In genomic region chr20:59205044-59205443, GRCh38 we compare ENCODE assay signal across 21 cellular contexts. TPM values are rescaled to one million over a fixed set of nuclear protein-coding genes. Genes with fewer than 3 reads are reported as not detected.
DNase-seq lines count a peak whose midpoint lies in the region; ATAC-seq, FAIRE-seq and TF ChIP-seq lines count a peak whose summit lies in the region.
"Had no signal": no experiment of that assay in that cellular context is flagged by ENCODE, and none has a peak within 500 bp of the region (broad histone marks: within the 10 kb centered on the region; RNA-seq: fewer than 3 reads in every experiment).

No MANE protein-coding gene starts in this region.

- BruUV-seq in A673 (replicated peaks; lab: Mats Ljungman, UMichigan): no TSS peak

- intact Hi-C loops in Right ventricle myocardium inferior (cut with DNase I): loop anchor here (5.0 kb wide), 1 partner anchor 58 kb away; no protein-coding TSS in a partner anchor
- intact Hi-C loops in A673 (cut with micrococcal nuclease; ENCODE audit: unreplicated experiment): loop anchor here (5.0 kb wide), 2 partner anchors 118 to 333 kb away; no protein-coding TSS in a partner anchor

- H3K9me3 ChIP-seq in right atrium auricular region (peaks cover 0 to 7% of the 10 kb centered on the region in 2 donors), neural progenitor cell (ENCODE audit: low read depth) (no peaks in the 10 kb centered on the region), A673 (ENCODE audit: low read depth, low read length, poor library complexity, severe bottlenecking) (no peaks in the 10 kb centered on the region)

- no peaks in the 10 kb centered on the region for H3K79me2 ChIP-seq in neural progenitor cell (ENCODE audit: low read depth)

- no peak overlapping the region for H3K9ac ChIP-seq in neural progenitor cell

- CTCF ChIA-PET in A673 (lab: Charles Lee): no interaction called here

- H3K9me3 Mint-ChIP-seq in effector memory CD8-positive, alpha-beta T cell: no peaks in the 10 kb centered on the region
- H3K9me3 Mint-ChIP-seq in neural progenitor cell: peaks cover 2% of the 10 kb centered on the region

- H3K27me3 ChIP-seq in right atrium auricular region: no peaks in the 10 kb centered on the region
- no peaks in the 10 kb centered on the region for H3K27me3 ChIP-seq in neural progenitor cell
- H3K27me3 ChIP-seq in A673 (replicated peaks; ENCODE audit: insufficient read depth, low read depth, low read length, poor library complexity): peaks cover 17% of the 10 kb centered on the region

- H3K4me3 ChIP-seq in right atrium auricular region (no peak overlapping the region), neural progenitor cell (no peak overlapping the region), A673 (ENCODE audit: low read depth, low read length, poor library complexity, severe bottlenecking) (no peak overlapping the region)
- H3K4me3 ChIP-seq: GM12878 had no signal

- peaks cover 17 to 30% of the 10 kb centered on the region in 2 donors for H3K4me1 Mint-ChIP-seq in effector memory CD8-positive, alpha-beta T cell (ENCODE audit: low read depth in 2 of 2)
- peaks cover 21% of the 10 kb centered on the region for H3K4me1 Mint-ChIP-seq in neural progenitor cell

- H3K27ac ChIP-seq in right atrium auricular region (no peak overlapping the region), neural progenitor cell (no peak overlapping the region), A673 (ENCODE audit: low read depth, low read length, poor library complexity, severe bottlenecking) (no peak overlapping the region)
- H3K27ac ChIP-seq: RWPE1 had no signal

- H3K4me1 ChIP-seq in right atrium auricular region: peaks cover 0 to 7% of the 10 kb centered on the region in 2 donors
- peaks cover 13% of the 10 kb centered on the region for H3K4me1 ChIP-seq in neural progenitor cell
- no peaks in the 10 kb centered on the region for H3K4me1 ChIP-seq in A673 (ENCODE audit: insufficient read depth, low read length, poor library complexity, severe bottlenecking)

- peak; percentile 77 for FAIRE-seq in HTR-8/SVneo (lab: Jason Lieb, UNC)
- FAIRE-seq: G401.6, GM12878 had no signal

- H3F3A ChIP-seq in neural progenitor cell (ENCODE audit: low read depth): no peaks in the 10 kb centered on the region

- H3K36me3 ChIP-seq in right atrium auricular region: no peaks in the 10 kb centered on the region
- H3K36me3 ChIP-seq in neural progenitor cell: no peaks in the 10 kb centered on the region
- no peaks in the 10 kb centered on the region for H3K36me3 ChIP-seq in A673 (ENCODE audit: insufficient read depth, low read length, poor library complexity, severe bottlenecking)

- no peak overlapping the region for H3K4me3 Mint-ChIP-seq in effector memory CD8-positive, alpha-beta T cell
- H3K4me3 Mint-ChIP-seq in neural progenitor cell: no peak overlapping the region

- TF ChIP-seq CTCF in right atrium auricular region (IDR thresholded peaks at IDR 0.05) (no peak), neural progenitor cell (IDR thresholded peaks at IDR 0.05) (no peak), A673 (conservative IDR thresholded peaks at IDR 0.05; ENCODE audit: low read depth, low read length) (no peak)

- no peak overlapping the region for H3K4me2 ChIP-seq in neural progenitor cell

- DNase-seq in right atrium auricular region (ENCODE audit: low spot score) (peak; percentile 32), Right ventricle myocardium inferior (ENCODE audit: missing footprints) (no peak), HTR-8/SVneo (ENCODE audit: insufficient read length, low spot score) (no peak), neural progenitor cell (ENCODE audit: low spot score) (no peak), A673 (ENCODE audit: low spot score) (no peak), AG08395 (ENCODE audit: low spot score) (no peak), inferior parietal cortex (ENCODE audit: extremely low spot score) (no peak)
- no peak for DNase-seq in effector memory CD8-positive, alpha-beta T cell
- DNase-seq: ACHN, DND-41, Kasumi-1, NCI-H1105, NCI-H1694, NCI-H510A treated with DMSO at 0.1 percent for 48 hours, NCI-H82, PC-3 had no signal

- no peaks in the 10 kb centered on the region for H4K20me1 ChIP-seq in neural progenitor cell (ENCODE audit: low read depth)

- POLR2A ChIA-PET in A673 (lab: Charles Lee; ENCODE audit: low non-redundant PET): no interaction called here

- peak overlapping the region; percentile 72 for H2AFZ ChIP-seq in neural progenitor cell (replicated peaks)

- H3K36me3 Mint-ChIP-seq in effector memory CD8-positive, alpha-beta T cell (ENCODE audit: insufficient read depth): peaks cover 55% of the 10 kb centered on the region
- H3K36me3 Mint-ChIP-seq in neural progenitor cell: no peaks in the 10 kb centered on the region

- no peaks in the 10 kb centered on the region for H3K27me3 Mint-ChIP-seq in effector memory CD8-positive, alpha-beta T cell
- peaks cover 3% of the 10 kb centered on the region for H3K27me3 Mint-ChIP-seq in neural progenitor cell (ENCODE audit: insufficient read depth, low read depth)

- no peak for ATAC-seq in Right ventricle myocardium inferior
- no peak for ATAC-seq in effector memory CD8-positive, alpha-beta T cell (replicated peaks)
- ATAC-seq: GM12878, PC-3 had no signal

- H3K27ac Mint-ChIP-seq in effector memory CD8-positive, alpha-beta T cell: peak overlapping the region; percentile 68 to 86
- no peak overlapping the region for H3K27ac Mint-ChIP-seq in neural progenitor cell

RNA-seq across cellular contexts. Expression of gene ZNF831, which starts 41.4 kb away (rescaled TPM):
- total RNA-seq in right atrium auricular region: under 1 TPM; 0.19 to 0.47 TPM
- 0.11 TPM for total RNA-seq in Right ventricle myocardium inferior
- not detected in 2 replicates for total RNA-seq in neural progenitor cell (ENCODE audit: low replicate concordance)
- total RNA-seq in A673 (2021): not detected in 2 replicates
- total RNA-seq: H4, PC-3, SK-MEL-5 had no signal
